In genomic region chr13:48317511-48317981, GRCh38 we compare ENCODE assay signal across 18 cellular contexts. TPM values are rescaled to one million over a fixed set of nuclear protein-coding genes. Genes with fewer than 3 reads are reported as not detected.
DNase-seq lines count a peak whose midpoint lies in the region; ATAC-seq, FAIRE-seq and TF ChIP-seq lines count a peak whose summit lies in the region.
"Had no signal": no experiment of that assay in that cellular context is flagged by ENCODE, and none has a peak within 500 bp of the region (broad histone marks: within the 10 kb centered on the region; RNA-seq: fewer than 3 reads in every experiment).

No MANE protein-coding gene starts in this region.

- no peak overlapping the region for H3K23ac ChIP-seq in H9 (ENCODE audit: insufficient read length, low read depth, low read length)

- peaks cover 99% of the 10 kb centered on the region for H3K36me3 ChIP-seq in BLaER1
- H3K36me3 ChIP-seq in psoas muscle (ENCODE audit: insufficient read depth in 1 of 2, low read depth in 1 of 2), result peaks cover 0 to 2% of the 10 kb centered on the region in 2 donors
- peaks cover 71% of the 10 kb centered on the region for H3K36me3 ChIP-seq in Karpas-422 (ENCODE audit: insufficient read depth, low read length)

- intact Hi-C loops in psoas muscle (cut with DNase I), result no loop called here

- H3K27me3 ChIP-seq in BLaER1 (no peaks in the 10 kb centered on the region), H9 (ENCODE audit: insufficient read depth, low read length) (no peaks in the 10 kb centered on the region), psoas muscle (ENCODE audit: insufficient read depth in 3 of 3, low read length in 2 of 3) (no peaks in the 10 kb centered on the region), Karpas-422 (ENCODE audit: low read length) (no peaks in the 10 kb centered on the region)
- H3K27me3 ChIP-seq: vagina had no signal

- H3T11ph ChIP-seq in H9 (ENCODE audit: low read length), result no peak overlapping the region

- H3K9me3 Mint-ChIP-seq in H9, result peaks cover 20% of the 10 kb centered on the region in 2 experiments
- peaks cover 21% of the 10 kb centered on the region for H3K9me3 Mint-ChIP-seq in glutamatergic neuron (ENCODE audit: unreplicated experiment)

- no peak overlapping the region for H3K14ac ChIP-seq in H9 (ENCODE audit: insufficient read depth, low read length)

- H3K79me1 ChIP-seq in H9 (ENCODE audit: insufficient read depth, low read depth, low read length, poor library complexity, severe bottlenecking), result no peaks in the 10 kb centered on the region

- H3K18ac ChIP-seq in H9 (ENCODE audit: insufficient read length, low read depth, low read length), result no peak overlapping the region

- peak overlapping the region; percentile 55 for H3K27ac ChIP-seq in BLaER1
- no peak overlapping the region for H3K27ac ChIP-seq in H9 (ENCODE audit: insufficient read length, low read depth, low read length)
- no peak overlapping the region for H3K27ac ChIP-seq in psoas muscle
- H3K27ac ChIP-seq in Karpas-422 (ENCODE audit: low read length), result no peak overlapping the region
- H3K27ac ChIP-seq: epithelial cell of prostate, vagina had no signal

- peaks cover 25% of the 10 kb centered on the region for H3K4me1 ChIP-seq in BLaER1
- no peaks in the 10 kb centered on the region for H3K4me1 ChIP-seq in H9 (ENCODE audit: insufficient read depth, low read length)
- H3K4me1 ChIP-seq in psoas muscle, result no peaks in the 10 kb centered on the region
- H3K4me1 ChIP-seq in Karpas-422 (ENCODE audit: low read length), result no peaks in the 10 kb centered on the region

- H3K27ac Mint-ChIP-seq in H9 (peak overlapping the region; percentile 49 to 67 (median 58); a peak in 3 of 7 replicates), glutamatergic neuron (ENCODE audit: unreplicated experiment) (peak overlapping the region; percentile 93)

- no peaks in the 10 kb centered on the region; the same call in 1 of the 2 replicates for H3K27me3 Mint-ChIP-seq in H9 (ENCODE audit: low read depth)
- H3K27me3 Mint-ChIP-seq in glutamatergic neuron (ENCODE audit: unreplicated experiment), result peaks cover 11% of the 10 kb centered on the region

- H2BK12ac ChIP-seq in H9 (ENCODE audit: insufficient read length, low read depth, low read length), result no peak overlapping the region

- H3K4me1 Mint-ChIP-seq in H9 (peaks cover 0 to 4% of the 10 kb centered on the region in 2 experiments; a peak in 1 of 4 replicates), glutamatergic neuron (ENCODE audit: low read depth, unreplicated experiment) (peaks cover 13% of the 10 kb centered on the region)

- no peaks in the 10 kb centered on the region for H3K9me2 ChIP-seq in Karpas-422 (replicated peaks; ENCODE audit: insufficient read depth, low read length)

- H2AK5ac ChIP-seq in H9 (ENCODE audit: insufficient read length, low read length), result no peak overlapping the region

- no peak overlapping the region for H2AFZ ChIP-seq in H9 (ENCODE audit: low read length)
- H2AFZ ChIP-seq in Karpas-422 (ENCODE audit: low read length), result no peak overlapping the region

- H3K4me3 ChIP-seq in BLaER1 (peak overlapping the region; percentile 48), psoas muscle (peak overlapping the region; percentile 41), Karpas-422 (ENCODE audit: low read length) (no peak overlapping the region)

- peaks cover 100% of the 10 kb centered on the region for H3K9me3 ChIP-seq in BLaER1
- no peaks in the 10 kb centered on the region for H3K9me3 ChIP-seq in H9 (ENCODE audit: control insufficient read depth, low read depth, low read length)
- H3K9me3 ChIP-seq in psoas muscle, result peaks cover 14% of the 10 kb centered on the region
- H3K9me3 ChIP-seq in Karpas-422 (ENCODE audit: low read length), result peaks cover 15% of the 10 kb centered on the region

- H2BK20ac ChIP-seq in H9 (ENCODE audit: low read depth, low read length, poor library complexity, severe bottlenecking), result no peak overlapping the region

- no peak for DNase-seq in H9
- no peak for DNase-seq in glutamatergic neuron
- DNase-seq in psoas muscle, result peak in 1 of 2 donors; percentile 48
- DNase-seq in urothelium cell line (ENCODE audit: low spot score), result no peak
- DNase-seq in HuH-7 (ENCODE audit: low spot score), result no peak
- DNase-seq in Karpas-422, result no peak
- DNase-seq: activated CD4-positive, alpha-beta T cell treated with anti-CD3 and anti-CD28 coated beads for 1 hour; amniotic stem cell; islet precursor cell; KG1; midbrain; NCI-H1417; NCI-H226; occipital lobe had no signal

- no peak for TF ChIP-seq CTCF in H9 (conservative IDR thresholded peaks at IDR 0.05)
- no peak for TF ChIP-seq CTCF in glutamatergic neuron (IDR thresholded peaks at IDR 0.05; ENCODE audit: partially characterized antibody, unreplicated experiment)
- no peak for TF ChIP-seq CTCF in psoas muscle (IDR thresholded peaks at IDR 0.05)

- H3K4ac ChIP-seq in H9 (ENCODE audit: low read depth, low read length), result no peak overlapping the region

- ATAC-seq in psoas muscle (peak in 3 of 4 donors; percentile 19 to 44 (median 31)), GM21526 (IDR thresholded peaks at IDR 0.05; ENCODE audit: low FRiP score, unreplicated experiment) (no peak)

- peak overlapping the region; percentile 64 for H3K4me2 ChIP-seq in BLaER1
- no peak overlapping the region for H3K4me2 ChIP-seq in H9 (ENCODE audit: insufficient read depth, insufficient read length, low read length)
- no peak overlapping the region for H3K4me2 ChIP-seq in Karpas-422 (ENCODE audit: low read depth, low read length, poor library complexity, severe bottlenecking)

- no peaks in the 10 kb centered on the region for H3K79me2 ChIP-seq in H9 (ENCODE audit: insufficient read depth, low read length)
- H3K79me2 ChIP-seq in Karpas-422 (ENCODE audit: low read length), result peaks cover 65% of the 10 kb centered on the region

- H4K91ac ChIP-seq in H9 (ENCODE audit: insufficient read length, low read depth, low read length), result no peak overlapping the region

- no CpG with 5 or more reads among the region's 23 CpGs for WGBS in H9 (ENCODE audit: extremely low coverage, insufficient read length, low lambda C conversion rate)
- WGBS in psoas muscle, 3 donors, result 79 to 85% (median 81%) methylated on average over 23 of the region's 23 CpGs

- H3K4me3 Mint-ChIP-seq in H9, result no peak overlapping the region
- H3K4me3 Mint-ChIP-seq in glutamatergic neuron (ENCODE audit: unreplicated experiment), result peak overlapping the region; percentile 73

- H2BK15ac ChIP-seq in H9 (ENCODE audit: low read depth, low read length), result no peak overlapping the region

- no peak overlapping the region for H2BK5ac ChIP-seq in H9 (ENCODE audit: insufficient read length, low read length)

- no peak for FAIRE-seq in urothelium cell line (lab: Jason Lieb, UNC)

- H3K9ac ChIP-seq in BLaER1 (peak overlapping the region; percentile 50; the same call in 1 of the 2 replicates), H9 (ENCODE audit: extremely low read depth, insufficient read length, low read length) (no peak overlapping the region), Karpas-422 (ENCODE audit: low read length) (no peak overlapping the region)

- H4K8ac ChIP-seq in H9 (replicated peaks; ENCODE audit: insufficient read length, low read depth, low read length), result no peak overlapping the region

- H3K36me3 Mint-ChIP-seq in H9 (ENCODE audit: insufficient read depth in 1 of 3, low read depth in 3 of 3) (peaks cover 15 to 41% (median 29%) of the 10 kb centered on the region in 3 experiments), glutamatergic neuron (ENCODE audit: unreplicated experiment) (peaks cover 21% of the 10 kb centered on the region)

- no peaks in the 10 kb centered on the region for H3K23me2 ChIP-seq in H9 (ENCODE audit: insufficient read length, low read depth, low read length, poor library complexity, severe bottlenecking)

- H4K20me1 ChIP-seq in BLaER1, result peaks cover 18% of the 10 kb centered on the region; the same call in 1 of the 2 replicates
- H4K20me1 ChIP-seq in H9 (ENCODE audit: control insufficient read depth, insufficient read depth, insufficient read length), result no peaks in the 10 kb centered on the region
- no peaks in the 10 kb centered on the region for H4K20me1 ChIP-seq in Karpas-422 (ENCODE audit: insufficient read depth, low read depth, low read length)

- H2BK120ac ChIP-seq in H9 (ENCODE audit: low read depth, low read length, poor library complexity, severe bottlenecking), result no peak overlapping the region

- H4K5ac ChIP-seq in H9 (ENCODE audit: insufficient read length, low read depth, low read length), result no peak overlapping the region

- no peak overlapping the region for H3K56ac ChIP-seq in H9 (ENCODE audit: insufficient read length, low read depth, low read length)

RNA-seq across cellular contexts. Expression of gene RB1, which starts 14.0 kb away (rescaled TPM):
- total RNA-seq in H9 (2021), result 19.6 and 20.5 TPM in 2 replicates
- total RNA-seq in glutamatergic neuron (ENCODE audit: unreplicated experiment), result 50.3 TPM
- 10 to 100 TPM; 23.7 to 35.6 (median 30.7) TPM for total RNA-seq in psoas muscle
- polyA plus RNA-seq in psoas muscle, result 10 to 100 TPM; 16.6 to 28.0 (median 25.4) TPM
- 38.3 and 104 TPM in 2 replicates for total RNA-seq in Karpas-422 (2014; rRNA removed; shearing (Covaris generic); ENCODE audit: low replicate concordance)
